Comparison of ENCODE assay signal across 8 cellular contexts in the genomic region with DNA sequence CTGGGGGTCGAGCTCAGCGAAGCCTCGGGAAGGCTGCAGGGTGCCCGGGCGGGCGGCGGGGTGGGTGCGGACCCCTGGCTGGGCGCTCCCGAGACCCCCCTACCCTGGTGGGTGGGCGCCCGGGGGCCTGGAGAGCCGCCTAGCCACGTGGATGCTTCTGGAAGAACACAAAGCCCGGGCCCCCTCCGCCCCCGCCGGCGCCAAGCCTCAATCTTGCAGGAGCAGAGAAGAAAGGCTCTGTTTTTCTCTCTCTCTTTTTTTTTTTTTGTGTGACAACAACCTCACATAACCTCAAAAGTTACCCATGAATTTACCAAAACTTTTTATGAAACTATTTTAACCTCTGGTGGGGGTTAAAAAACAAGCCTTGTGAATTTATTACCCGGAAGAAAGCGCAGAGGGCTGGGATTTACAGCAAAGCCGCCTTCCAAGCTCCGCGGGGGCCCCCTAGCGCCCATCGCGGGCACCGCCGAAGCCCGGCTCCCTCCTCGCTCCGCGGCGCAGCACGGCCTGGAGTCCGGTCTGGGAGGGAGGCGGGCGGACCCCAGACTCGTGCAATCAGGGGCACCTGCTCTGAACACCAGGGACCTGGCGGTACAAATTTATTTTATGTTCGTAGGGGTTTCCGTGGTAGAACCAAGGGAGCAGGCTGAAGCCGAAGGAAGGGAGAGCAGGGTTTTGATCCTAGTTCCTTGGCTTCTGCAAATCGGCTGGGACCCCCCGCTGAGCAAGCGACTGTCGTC. TPM values are rescaled to one million over a fixed set of nuclear protein-coding genes. Genes with fewer than 3 reads are reported as not detected.
DNase-seq lines count a peak whose midpoint lies in the region; FAIRE-seq and TF ChIP-seq lines count a peak whose summit lies in the region.

No MANE protein-coding gene starts in this region.

- no peaks in the 10 kb centered on the region for H3K36me3 Mint-ChIP-seq in astrocyte (ENCODE audit: low read depth, unreplicated experiment)

- H3K36me3 ChIP-seq in astrocyte (ENCODE audit: insufficient read depth, low read length) (no peaks in the 10 kb centered on the region), vagina (no peaks in the 10 kb centered on the region)

- peaks cover 45% of the 10 kb centered on the region for H3K27me3 Mint-ChIP-seq in astrocyte (ENCODE audit: low read depth, unreplicated experiment)

- H2AFZ ChIP-seq in astrocyte (ENCODE audit: low read depth, low read length): peak overlapping the region; percentile 82

- peak overlapping the region; percentile 90 for H3K4me2 ChIP-seq in astrocyte (ENCODE audit: low read length)

- no peak overlapping the region for H3K27ac ChIP-seq in astrocyte (ENCODE audit: low read depth, low read length)
- H3K27ac ChIP-seq in vagina: peak overlapping the region; percentile 67

- H3K27me3 ChIP-seq in astrocyte (ENCODE audit: insufficient read depth, low read length) (peaks cover 27% of the 10 kb centered on the region), vagina (no peaks in the 10 kb centered on the region)

- peaks cover 11% of the 10 kb centered on the region for H3K4me1 Mint-ChIP-seq in astrocyte (ENCODE audit: low read depth, unreplicated experiment)

- H4K20me1 ChIP-seq in astrocyte (ENCODE audit: insufficient read depth, low read length): no peaks in the 10 kb centered on the region

- H3K9ac ChIP-seq in astrocyte (ENCODE audit: low read length): peak overlapping the region; percentile 64

- no peaks in the 10 kb centered on the region for H3K79me2 ChIP-seq in astrocyte (ENCODE audit: insufficient read depth, low read length)

- no peak for TF ChIP-seq POLR2A in NB4 (IDR thresholded peaks at IDR 0.05; ENCODE audit: extremely low read depth, insufficient read length)
- no peak for TF ChIP-seq POLR2A in vagina (IDR thresholded peaks at IDR 0.05)

- peaks cover 5% of the 10 kb centered on the region for H3K4me1 ChIP-seq in astrocyte (ENCODE audit: insufficient read depth, low read length)
- H3K4me1 ChIP-seq in vagina: peaks cover 23% of the 10 kb centered on the region

- peaks cover 1% of the 10 kb centered on the region for H3K9me3 Mint-ChIP-seq in astrocyte (ENCODE audit: unreplicated experiment)

- no peak for FAIRE-seq in astrocyte (lab: Jason Lieb, UNC)

- TF ChIP-seq CTCF in NB4 (IDR thresholded peaks at IDR 0.05; ENCODE audit: low read depth, low read length) (peak; percentile 96), astrocyte (IDR thresholded peaks at IDR 0.05; ENCODE audit: insufficient read depth, low read depth, low read length) (peak; percentile 77), vagina (IDR thresholded peaks at IDR 0.05) (peak; percentile 66 to 96 (median 73))

- no peak overlapping the region for H3K27ac Mint-ChIP-seq in astrocyte (ENCODE audit: unreplicated experiment)

- peak overlapping the region; percentile 71 for H3K4me3 Mint-ChIP-seq in astrocyte (ENCODE audit: unreplicated experiment)

- H3K9me3 ChIP-seq in astrocyte (ENCODE audit: insufficient read depth, low read depth, low read length) (no peaks in the 10 kb centered on the region), vagina (no peaks in the 10 kb centered on the region)

- intact Hi-C loops in vagina (cut with DNase I): loop anchor here (5.0 kb wide), 1 partner anchor 135 kb away; no protein-coding TSS in a partner anchor

- DNase-seq in DMS53 (lab: John Stamatoyannopoulos, UW): peak; percentile 69
- DNase-seq in GOT3 (lab: John Stamatoyannopoulos, UW): peak; percentile 55
- peak; percentile 84 for DNase-seq in NB4 (ENCODE audit: low read depth)
- peak; percentile 39 for DNase-seq in T-helper 22 cell (ENCODE audit: low read depth)
- peak; percentile 39 for DNase-seq in astrocyte (ENCODE audit: low read depth)
- peak; percentile 78 for DNase-seq in hepatic stellate cell (ENCODE audit: low spot score)
- DNase-seq in renal cortical epithelial cell (ENCODE audit: low read depth): peak; percentile 49
- DNase-seq in vagina (ENCODE audit: extremely low spot score in 2 of 2): no peak

- H3K4me3 ChIP-seq in NB4 (ENCODE audit: low read depth, low read length): peak overlapping the region; percentile 23
- H3K4me3 ChIP-seq in astrocyte (ENCODE audit: insufficient read depth, low read depth, low read length): peak overlapping the region; percentile 46
- peak overlapping the region; percentile 52 to 67 for H3K4me3 ChIP-seq in vagina

RNA-seq across cellular contexts. Expression of a gene that starts 58.8 kb away (rescaled TPM):
- total RNA-seq in astrocyte: not detected in 2 replicates
- total RNA-seq in renal cortical epithelial cell: not detected in 2 replicates
- 2.2 TPM for total RNA-seq in vagina

Comparison
In these comparisons a context has a peak if more than half of its experiments do, and no peak if none do; other contexts are left out.
1. DNase-seq: peak in DMS53 (single experiment), GOT3 (single experiment), NB4 (single experiment), T-helper 22 cell (single experiment), astrocyte (single experiment), hepatic stellate cell (single experiment) and renal cortical epithelial cell (single experiment); none in vagina (0 of 2).
2. Peak in every context shown above with its lines, with median percentiles within 50 percentile points of each other: H3K4me3 ChIP-seq and CTCF ChIP-seq.